In genomic region chrX:103157511-103158316, GRCh38 we compare ENCODE assay signal across 9 cellular contexts. TPM values are rescaled to one million over a fixed set of nuclear protein-coding genes. Genes with fewer than 3 reads are reported as not detected.
DNase-seq lines count a peak whose midpoint lies in the region; ATAC-seq and TF ChIP-seq lines count a peak whose summit lies in the region.
"Had no signal": no experiment of that assay in that cellular context is flagged by ENCODE, and none has a peak within 500 bp of the region (broad histone marks: within the 10 kb centered on the region; RNA-seq: fewer than 3 reads in every experiment).

No MANE protein-coding gene starts in this region.

- DNase-seq in NCI-H1417 (lab: John Stamatoyannopoulos, UW) (peak; percentile 10 to 63 (median 25)), NCI-H1417 treated with DMSO at 0.1 percent for 48 hours (lab: John Stamatoyannopoulos, UW) (no peak), NCI-H2029 treated with DMSO at 0.1 percent for 48 hours (lab: John Stamatoyannopoulos, UW) (peak; percentile 27), astrocyte of the spinal cord (ENCODE audit: low read depth, low spot score) (peak; percentile 40), left lung (no peak), SK-N-DZ (ENCODE audit: low spot score) (no peak)

- H3K9me3 ChIP-seq in left lung: no peaks in the 10 kb centered on the region
- H3K9me3 ChIP-seq: BLaER1 had no signal

- no peaks in the 10 kb centered on the region for H3K36me3 ChIP-seq in left lung
- H3K36me3 ChIP-seq: BLaER1 had no signal

- peak; percentile 67 for ATAC-seq in GM18909 (IDR thresholded peaks at IDR 0.05; ENCODE audit: poor library complexity, unreplicated experiment)
- ATAC-seq in left lung: peak; percentile 71
- no peak for ATAC-seq in HG03571 (IDR thresholded peaks at IDR 0.05; ENCODE audit: unreplicated experiment)

- H3K27me3 ChIP-seq in left lung: no peaks in the 10 kb centered on the region
- H3K27me3 ChIP-seq: BLaER1 had no signal

- in situ Hi-C loops in astrocyte of the spinal cord (cut with HindIII; ENCODE audit: low sequenced_read_pairs): no loop called here

- no peak overlapping the region for H3K4me3 ChIP-seq in astrocyte of the spinal cord (ENCODE audit: low read depth, low read length)
- no peak overlapping the region for H3K4me3 ChIP-seq in left lung
- H3K4me3 ChIP-seq: BLaER1 had no signal

- TF ChIP-seq CTCF in astrocyte of the spinal cord (IDR thresholded peaks at IDR 0.05; ENCODE audit: low read depth, low read length) (peak; percentile 72), left lung (IDR thresholded peaks at IDR 0.05) (peak; percentile 52 to 53)

- no peaks in the 10 kb centered on the region for H3K4me1 ChIP-seq in left lung
- H3K4me1 ChIP-seq: BLaER1 had no signal

- H3K27ac ChIP-seq in left lung: no peak overlapping the region
- H3K27ac ChIP-seq: BLaER1 had no signal

- intact Hi-C loops in left lung (cut with DNase I): no loop called here

RNA-seq across cellular contexts. Expression of gene BEX4, which starts 57.2 kb away (rescaled TPM):
- total RNA-seq in left lung: 10 to 100 TPM; 28.8 to 33.5 TPM
- polyA plus RNA-seq in SK-N-DZ (2014; cell fraction: cytosol; rRNA removed): 43.8 and 66.6 TPM in 2 replicates
- 26.8 and 29.5 TPM in 2 replicates for polyA plus RNA-seq in SK-N-DZ (2014; cell fraction: nucleus; rRNA removed)

Comparison
In these comparisons a context has a peak if more than half of its experiments do, and no peak if none do; other contexts are left out.
1. DNase-seq: peak in NCI-H1417 (3 of 3), NCI-H2029 treated with DMSO at 0.1 percent for 48 hours (single experiment) and astrocyte of the spinal cord (single experiment); none in NCI-H1417 treated with DMSO at 0.1 percent for 48 hours (single experiment), left lung (0 of 2) and SK-N-DZ (single experiment).